Comparison of ENCODE assay signal across 8 cellular contexts in the genomic region with DNA sequence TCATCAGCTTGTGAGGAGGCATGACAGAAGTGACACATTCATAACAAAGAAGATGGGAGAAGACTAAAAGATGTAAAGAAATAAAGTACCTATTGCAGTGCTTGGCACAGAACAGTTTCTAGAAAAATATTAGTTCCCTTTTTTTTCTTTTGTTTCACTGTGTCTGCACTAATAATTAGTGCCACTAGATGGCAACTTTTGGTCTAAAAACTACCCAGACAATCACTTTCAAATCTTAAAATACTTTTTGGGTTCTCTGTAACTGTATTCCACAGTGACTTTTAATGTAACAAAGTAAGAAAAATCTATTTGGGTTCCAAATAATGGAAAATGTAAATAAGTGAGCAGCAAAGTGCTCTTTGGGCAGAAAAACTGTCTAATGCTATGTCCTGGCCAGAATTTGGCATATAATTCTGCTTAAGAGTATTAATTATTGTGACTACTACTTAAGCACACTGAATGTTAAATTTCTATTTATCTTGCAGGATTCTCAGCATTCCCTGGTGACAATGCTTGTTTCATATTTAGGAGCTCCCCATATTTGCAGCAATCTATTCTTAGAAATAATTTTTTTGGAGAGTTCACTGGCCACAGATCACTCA.
DNase-seq lines count a peak whose midpoint lies in the region; ATAC-seq, FAIRE-seq and TF ChIP-seq lines count a peak whose summit lies in the region.

No MANE protein-coding gene starts in this region.

- FAIRE-seq in A549 (lab: Jason Lieb, UNC) = peak; percentile 46

- POLR2A ChIA-PET in A549 (lab: Yijun Ruan, JAX) = no interaction called here

- TF ChIP-seq EP300 in A549 (IDR thresholded peaks at IDR 0.05) (no peak), esophagus muscularis mucosa (IDR thresholded peaks at IDR 0.05) (no peak)

- intact Hi-C loops in esophagus muscularis mucosa (cut with DNase I) = loop anchor here (10.0 kb wide), 1 partner anchor 154 kb away; the partner anchor contains the start of gene EPC1

- H3K27ac ChIP-seq in A549 (no peak overlapping the region), RWPE2 (ENCODE audit: poor library complexity, severe bottlenecking) (no peak overlapping the region), esophagus muscularis mucosa (replicated peaks in 1 of 4) (no peak overlapping the region)

- H3K9me3 ChIP-seq in A549 (no peaks in the 10 kb centered on the region), RWPE2 (ENCODE audit: severe bottlenecking) (no peaks in the 10 kb centered on the region), esophagus muscularis mucosa (no peaks in the 10 kb centered on the region)

- H3K27me3 ChIP-seq in RWPE2 (ENCODE audit: insufficient read depth, poor library complexity, severe bottlenecking) = no peaks in the 10 kb centered on the region
- H3K27me3 ChIP-seq in esophagus muscularis mucosa = no peaks in the 10 kb centered on the region

- CTCF ChIA-PET in A549 (lab: Yijun Ruan, JAX) = interaction anchor here (0.6 to 3.3 kb wide), 26 partner anchors 10 to 599 kb away, joined by 3 to 22 read pairs (median 3); no protein-coding TSS in a partner anchor

- ATAC-seq in A549 = peak; percentile 50 to 69; a peak in 4 of 6 replicates
- peak; percentile 68 for ATAC-seq in HG03097 (IDR thresholded peaks at IDR 0.05; ENCODE audit: low FRiP score, unreplicated experiment)
- ATAC-seq in RWPE2 (ENCODE audit: low read depth) = no peak
- ATAC-seq in GM18505 (IDR thresholded peaks at IDR 0.05; ENCODE audit: unreplicated experiment) = no peak

- H3K4me1 ChIP-seq in A549 = peaks cover 15% of the 10 kb centered on the region; the same call in 2 of the 3 replicates
- no peaks in the 10 kb centered on the region for H3K4me1 ChIP-seq in RWPE2 (ENCODE audit: insufficient read depth, poor library complexity, severe bottlenecking)
- peaks cover 0 to 9% (median 6%) of the 10 kb centered on the region in 4 donors for H3K4me1 ChIP-seq in esophagus muscularis mucosa

- H3K36me3 ChIP-seq in RWPE2 (ENCODE audit: low read depth) (no peaks in the 10 kb centered on the region), esophagus muscularis mucosa (no peaks in the 10 kb centered on the region)

- TF ChIP-seq POLR2A in A549 (IDR thresholded peaks at IDR 0.05; ENCODE audit: low read length) (no peak), esophagus muscularis mucosa (IDR thresholded peaks at IDR 0.05; ENCODE audit: low read depth) (no peak), GM18505 (IDR thresholded peaks at IDR 0.05; ENCODE audit: borderline replicate concordance, extremely low read depth, insufficient read depth, insufficient read length) (no peak)

- DNase-seq in A549 (ENCODE audit: low read depth in 1 of 2, low spot score in 1 of 2) (peak in 1 of 2 experiments; percentile 42), RWPE2 (ENCODE audit: low spot score) (no peak), esophagus muscularis mucosa (ENCODE audit: extremely low spot score) (no peak), pons (ENCODE audit: low spot score) (peak; percentile 80)
- no peak for DNase-seq in stimulated activated CD4-positive, alpha-beta T cell treated with anti-CD3 and anti-CD28 coated beads, Interleukin-2, amount 100 ng/mL, for 48 hours

- no peak overlapping the region for H3K4me3 ChIP-seq in A549
- H3K4me3 ChIP-seq in RWPE2 (ENCODE audit: severe bottlenecking) = no peak overlapping the region
- H3K4me3 ChIP-seq in esophagus muscularis mucosa = no peak overlapping the region

- peak overlapping the region; percentile 25; the same call in 1 of the 3 replicates for H3K4me2 ChIP-seq in A549

- TF ChIP-seq CTCF in A549 (IDR thresholded peaks at IDR 0.05) (peak; percentile 80), GM12872 (IDR thresholded peaks at IDR 0.05; ENCODE audit: insufficient read depth, low read depth, low read length) (peak; percentile 58), RWPE2 (IDR thresholded peaks at IDR 0.05; ENCODE audit: poor library complexity, severe bottlenecking) (peak; percentile 82), esophagus muscularis mucosa (IDR thresholded peaks at IDR 0.05) (peak; percentile 75 to 84 (median 75))

- peak; percentile 68 to 74 for TF ChIP-seq RAD21 in A549 (conservative IDR thresholded peaks at IDR 0.05 in 1 of 2, IDR thresholded peaks at IDR 0.05 in 1 of 2)

TF ChIP-seq in A549, 52 proteins besides CTCF, POLR2A, EP300 and RAD21:
- TF ChIP-seq TP53 (CRISPR knock-in tag; IDR thresholded peaks at IDR 0.05) (no peak), SMC3 (IDR thresholded peaks at IDR 0.05) (peak; percentile 71), NFE2L2 (conservative IDR thresholded peaks at IDR 0.05; ENCODE audit: low read length) (no peak), CBX8 (IDR thresholded peaks at IDR 0.05) (no peak)

Comparison
In these comparisons a context has a peak if more than half of its experiments do, and no peak if none do; other contexts are left out.
1. ATAC-seq: peak in A549 (2 of 2) and HG03097 (single experiment); none in RWPE2 (single experiment) and GM18505 (single experiment).
2. Peak in every context shown above with its lines, with median percentiles within 50 percentile points of each other: CTCF ChIP-seq.